ENCODE assay signal across 31 cellular contexts in genomic region chr15:67999320-68000100, GRCh38. TPM values are rescaled to one million over a fixed set of nuclear protein-coding genes. Genes with fewer than 3 reads are reported as not detected.
A peak's percentile ranks its signal among the peaks of the same experiment; 100 is the strongest.
DNase-seq lines count a peak whose midpoint lies in the region; ATAC-seq, FAIRE-seq and TF ChIP-seq lines count a peak whose summit lies in the region.
"Had no signal": no experiment of that assay in that cellular context is flagged by ENCODE, and none has a peak within 500 bp of the region (broad histone marks: within the 10 kb centered on the region; RNA-seq: fewer than 3 reads in every experiment).

No MANE protein-coding gene starts in this region.

- H3K9ac ChIP-seq in SK-N-MC (ENCODE audit: insufficient read length) (no peak overlapping the region), keratinocyte (ENCODE audit: control insufficient read depth, extremely low read depth, insufficient read depth, low read length) (no peak overlapping the region)

- H3K4me3 ChIP-seq in ACC112 (ENCODE audit: low read depth, low read length) (peak overlapping the region; percentile 37; the same call in 1 of the 2 replicates), SK-N-MC (peak overlapping the region; percentile 67; the same call in 1 of the 2 replicates), keratinocyte (ENCODE audit: control insufficient read depth in 2 of 3, extremely low read depth in 1 of 3, insufficient read depth in 2 of 3, low read depth in 1 of 3, low read length in 3 of 3) (no peak overlapping the region)
- H3K4me3 ChIP-seq: adrenal gland, lung, mucosa of descending colon, Peyer's patch, skin epidermis, suprapubic skin, upper lobe of left lung had no signal

- no peak for ATAC-seq in GM19395 (IDR thresholded peaks at IDR 0.05; ENCODE audit: unreplicated experiment)
- ATAC-seq in GM18519 (IDR thresholded peaks at IDR 0.05; ENCODE audit: low FRiP score, unreplicated experiment), result no peak
- ATAC-seq in GM18873 (IDR thresholded peaks at IDR 0.05; ENCODE audit: low FRiP score, unreplicated experiment), result no peak
- ATAC-seq: activated CD8-positive, alpha-beta T cell treated with anti-CD3 and anti-CD28 coated beads, Interleukin-2, amount 10 ng/mL, durations not matched to agents 7 days and 5 days; CD8-positive, alpha-beta T cell; natural killer cell; stimulated activated naive B cell treated with anti-CD40 and anti-IgM and Interleukin-4, amounts not matched to agents 10 μg/mL and 1 μg/mL and 100 μg/mL, for 72 hours had no signal

- dilution Hi-C loops in keratinocyte (cut with MboI; ENCODE audit: extremely low pct_ligation_motif_present, low sequenced_read_pairs), result no loop called here

- TF ChIP-seq CTCF in keratinocyte (optimal IDR thresholded peaks at IDR 0.05 in 1 of 3, IDR thresholded peaks at IDR 0.05 in 1 of 3, conservative IDR thresholded peaks at IDR 0.05 in 1 of 3; ENCODE audit: extremely low read depth in 1 of 3, insufficient read depth in 2 of 3, low read length in 3 of 3), result no peak

- no peaks in the 10 kb centered on the region for H3K36me3 ChIP-seq in ACC112 (ENCODE audit: insufficient read depth, low read length)
- H3K36me3 ChIP-seq in SK-N-MC (ENCODE audit: insufficient read depth, low read length), result no peaks in the 10 kb centered on the region
- H3K36me3 ChIP-seq in keratinocyte (ENCODE audit: control insufficient read depth in 2 of 2, extremely low read depth in 1 of 2, insufficient read depth in 2 of 2, low read length in 2 of 2), result no peaks in the 10 kb centered on the region
- H3K36me3 ChIP-seq: adrenal gland, Peyer's patch, suprapubic skin, upper lobe of left lung, WERI-Rb-1 had no signal

- H3K4me2 ChIP-seq in keratinocyte (ENCODE audit: control insufficient read depth, extremely low read depth, insufficient read depth, low read depth, low read length), result peak overlapping the region; percentile 76

- peaks cover 18% of the 10 kb centered on the region for H3K4me1 ChIP-seq in ACC112 (ENCODE audit: control insufficient read depth, insufficient read depth, low read length, unreplicated experiment)
- peaks cover 21% of the 10 kb centered on the region for H3K4me1 ChIP-seq in keratinocyte (ENCODE audit: control insufficient read depth, extremely low read depth, insufficient read depth, low read length)
- H3K4me1 ChIP-seq: Peyer's patch had no signal

- no peaks in the 10 kb centered on the region for H3K9me3 ChIP-seq in SK-N-MC (ENCODE audit: low read depth, low read length)
- H3K9me3 ChIP-seq in keratinocyte (ENCODE audit: control insufficient read depth, low read depth, low read length), result no peaks in the 10 kb centered on the region
- H3K9me3 ChIP-seq: adrenal gland, mucosa of descending colon, Peyer's patch, suprapubic skin, upper lobe of left lung had no signal

- DNase-seq in HTR-8/SVneo (ENCODE audit: insufficient read length, low spot score) (peak; percentile 26), SK-N-MC (ENCODE audit: low read depth, low spot score) (no peak), keratinocyte (ENCODE audit: low read depth, low spot score) (no peak), HUDEP-2 (lab: John Stamatoyannopoulos, UW; ENCODE audit: unreplicated experiment in 76 of 76) (no peak)
- DNase-seq: activated CD4-positive, alpha-beta T cell treated with anti-CD3 and anti-CD28 coated beads for 4 hours; activated CD8-positive, alpha-beta T cell treated with anti-CD3 and anti-CD28 coated beads, Interleukin-2, amount 10 ng/mL, durations not matched to agents 7 days and 5 days; activated naive CD4-positive, alpha-beta T cell treated with anti-CD3 and anti-CD28 coated beads for 36 hours; CD8-positive, alpha-beta T cell; cerebellar nuclear complex; DMS 273 treated with DMSO at 0.1 percent for 48 hours; hippocampal formation; KBM-7; left cardiac atrium; natural killer cell; NCI-H1417 treated with DMSO at 0.1 percent for 48 hours; NCI-H2029 treated with DMSO at 0.1 percent for 48 hours; NCI-H2227 treated with DMSO at 0.1 percent for 48 hours; stimulated activated naive B cell treated with anti-CD40 and anti-IgM and Interleukin-4, amounts not matched to agents 10 μg/mL and 1 μg/mL and 100 μg/mL, for 72 hours; upper lobe of left lung; WERI-Rb-1 had no signal

- peak overlapping the region; percentile 52 for H3K27ac ChIP-seq in ACC112 (ENCODE audit: low read depth, low read length)
- H3K27ac ChIP-seq in SK-N-MC, result peak overlapping the region; percentile 71; the same call in 1 of the 2 replicates
- H3K27ac ChIP-seq in keratinocyte (ENCODE audit: control insufficient read depth, insufficient read depth, low read length), result no peak overlapping the region
- H3K27ac ChIP-seq: skin epidermis, suprapubic skin, upper lobe of left lung, WERI-Rb-1 had no signal

- H3K27me3 ChIP-seq in ACC112 (ENCODE audit: insufficient read depth, low read length) (no peaks in the 10 kb centered on the region), keratinocyte (ENCODE audit: control insufficient read depth, extremely low read depth, insufficient read depth, low read length) (no peaks in the 10 kb centered on the region)
- H3K27me3 ChIP-seq: adrenal gland, Peyer's patch, suprapubic skin, upper lobe of left lung had no signal

- no peaks in the 10 kb centered on the region for H3K9me1 ChIP-seq in keratinocyte (ENCODE audit: control insufficient read depth, extremely low read depth, insufficient read depth, low read length)

- no peak overlapping the region for H2AFZ ChIP-seq in ACC112 (ENCODE audit: low read length, unreplicated experiment)
- no peak overlapping the region for H2AFZ ChIP-seq in keratinocyte (ENCODE audit: control insufficient read depth, low read length)

- no peaks in the 10 kb centered on the region for H4K20me1 ChIP-seq in keratinocyte (ENCODE audit: control insufficient read depth, extremely low read depth, insufficient read depth, low read length)

- no peaks in the 10 kb centered on the region for H3K79me2 ChIP-seq in ACC112 (ENCODE audit: control insufficient read depth, insufficient read depth, low read length, unreplicated experiment)
- H3K79me2 ChIP-seq in keratinocyte (ENCODE audit: control insufficient read depth, insufficient read depth, low read length), result no peaks in the 10 kb centered on the region

- peak; percentile 51 for FAIRE-seq in HTR-8/SVneo (lab: Jason Lieb, UNC)
- no peak for FAIRE-seq in keratinocyte (lab: Jason Lieb, UNC)
- FAIRE-seq: GM12891 had no signal

RNA-seq across cellular contexts. Expression of gene PIAS1, which starts 54.6 kb away (rescaled TPM):
- 38.0 to 75.3 TPM (median 58.2 TPM) in 3 replicates for polyA plus RNA-seq in keratinocyte
- 29.2 TPM for polyA plus RNA-seq in keratinocyte (2011; ENCODE audit: low read depth)
- polyA plus RNA-seq in keratinocyte (2011; cell fraction: cytosol; rRNA removed), result 35.3 and 60.7 TPM in 2 replicates
- 143 and 177 TPM in 2 replicates for polyA plus RNA-seq in keratinocyte (2011; cell fraction: nucleus; rRNA removed)
- 24.2 and 33.7 TPM in 2 replicates for polyA plus RNA-seq in keratinocyte (2012; ENCODE audit: low replicate concordance)
- 24.3 to 133 TPM (median 108 TPM) in 3 replicates for polyA minus RNA-seq in keratinocyte
- 26.3 TPM for polyA minus RNA-seq in keratinocyte (2011; cell fraction: cytosol; rRNA and poly(A)+ RNA removed)
- polyA minus RNA-seq in keratinocyte (2011; cell fraction: nucleus; rRNA and poly(A)+ RNA removed), result 77.1 and 130 TPM in 2 replicates

Comparison
In these comparisons a context has a peak if more than half of its experiments do, and no peak if none do; other contexts are left out.
1. H3K4me3 ChIP-seq: peak in ACC112 (single experiment) and SK-N-MC (single experiment); none in keratinocyte (0 of 3).